18 cellular contexts compared by ENCODE assay signal in the genomic region with DNA sequence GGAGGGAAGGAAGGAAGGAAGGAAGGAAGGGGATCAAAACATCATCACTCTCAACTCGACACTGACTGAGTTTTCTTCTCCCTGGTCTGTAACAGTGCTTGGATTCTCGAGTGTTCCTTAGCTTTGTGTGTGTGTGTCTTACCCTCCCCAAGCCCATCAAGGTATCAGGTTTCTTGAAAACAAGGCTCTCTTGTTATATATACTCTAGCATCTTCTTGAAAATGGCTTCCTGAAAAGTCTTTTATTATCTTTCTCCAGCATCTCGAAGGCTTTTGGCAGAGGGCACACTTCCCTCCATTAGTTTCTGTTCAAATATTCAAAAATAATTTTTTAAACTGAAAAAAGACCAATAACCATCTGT. TPM values are rescaled to one million over a fixed set of nuclear protein-coding genes. Genes with fewer than 3 reads are reported as not detected.
A peak's percentile ranks its signal among the peaks of the same experiment; 100 is the strongest.
DNase-seq lines count a peak whose midpoint lies in the region; ATAC-seq and TF ChIP-seq lines count a peak whose summit lies in the region.
"Had no signal": no experiment of that assay in that cellular context is flagged by ENCODE, and none has a peak within 500 bp of the region (broad histone marks: within the 10 kb centered on the region; RNA-seq: fewer than 3 reads in every experiment).

No MANE protein-coding gene starts in this region.

- TF ChIP-seq RAD21 in IMR-90 (IDR thresholded peaks at IDR 0.05; ENCODE audit: low read length), result no peak

- TF ChIP-seq POLR2A in IMR-90 (IDR thresholded peaks at IDR 0.05; ENCODE audit: low read depth, low read length) (no peak; the same call in 1 of the 2 replicates), thyroid gland (IDR thresholded peaks at IDR 0.05) (no peak)

- H3K27me3 Mint-ChIP-seq in activated CD8-positive, alpha-beta T cell treated with anti-CD3 and anti-CD28 coated beads for 36 hours, result peaks cover 12% of the 10 kb centered on the region

- peaks cover 23% of the 10 kb centered on the region for H4K20me1 ChIP-seq in IMR-90 (ENCODE audit: insufficient read depth, low read length)

- no CpG with 5 or more reads among the region's 3 CpGs for WGBS in IMR-90 (ENCODE audit: extremely low coverage in 2 of 2, insufficient read length in 1 of 2), 2 experiments
- 12 to 20% methylated on average over 3 of the region's 3 CpGs for WGBS in thyroid gland, 2 donors

- H3K36me3 ChIP-seq in ACC112 (ENCODE audit: insufficient read depth, low read length) (peaks cover 5% of the 10 kb centered on the region; the same call in 1 of the 2 replicates), IMR-90 (ENCODE audit: control insufficient read depth, insufficient read depth, low read length) (peaks cover 20% of the 10 kb centered on the region), thyroid gland (no peaks in the 10 kb centered on the region)

- DNase-seq in IMR-90, result peak; percentile 57
- no peak for DNase-seq in activated CD8-positive, alpha-beta T cell treated with anti-CD3 and anti-CD28 coated beads for 36 hours
- peak; percentile 48 to 70 for DNase-seq in foreskin fibroblast
- no peak for DNase-seq in germinal center (ENCODE audit: low spot score)
- DNase-seq in NCI-H510A (lab: John Stamatoyannopoulos, UW), result no peak
- DNase-seq in thyroid gland, result no peak
- DNase-seq: activated CD8-positive, alpha-beta memory T cell treated with anti-CD3 and anti-CD28 coated beads for 24 hours; activated gamma-delta T cell; body of pancreas; effector memory CD4-positive, alpha-beta T cell; left cardiac atrium; NCI-H1048; NCI-H446; T1000 had no signal

- peak overlapping the region; percentile 72; the same call in 1 of the 2 replicates for H2BK20ac ChIP-seq in IMR-90 (ENCODE audit: low read depth, low read length)

- peak overlapping the region; percentile 70; the same call in 1 of the 2 replicates for H4K91ac ChIP-seq in IMR-90 (ENCODE audit: insufficient read depth, low read depth, low read length)

- no peak overlapping the region; the same call in 1 of the 2 replicates for H3K14ac ChIP-seq in IMR-90 (replicated peaks; ENCODE audit: low read depth, low read length)

- H3K79me1 ChIP-seq in IMR-90 (ENCODE audit: low read depth in 1 of 2, low read length in 2 of 2), result peaks cover 0 to 11% of the 10 kb centered on the region in 2 experiments; a peak in 2 of 4 replicates

- no peak overlapping the region for H3K23ac ChIP-seq in IMR-90 (ENCODE audit: low read depth, low read length)

- H3K9me3 ChIP-seq in IMR-90 (ENCODE audit: control insufficient read depth, insufficient read depth, low read length) (no peaks in the 10 kb centered on the region), thyroid gland (no peaks in the 10 kb centered on the region)
- H3K9me3 ChIP-seq: body of pancreas, right atrium auricular region, tibial nerve had no signal

- no peak overlapping the region for H2AK9ac ChIP-seq in IMR-90 (replicated peaks; ENCODE audit: low read depth, low read length, poor library complexity)

- H2AFZ ChIP-seq in ACC112 (ENCODE audit: low read length, unreplicated experiment), result no peak overlapping the region
- no peak overlapping the region for H2AFZ ChIP-seq in IMR-90 (replicated peaks; ENCODE audit: low read length, poor library complexity)

- peak overlapping the region; percentile 72; the same call in 1 of the 2 replicates for H3K4ac ChIP-seq in IMR-90 (ENCODE audit: low read depth, low read length)

- H3K56ac ChIP-seq in IMR-90 (ENCODE audit: extremely low read depth, insufficient read depth, low read length), result no peak overlapping the region

- no peaks in the 10 kb centered on the region for H3K9me3 Mint-ChIP-seq in activated CD8-positive, alpha-beta T cell treated with anti-CD3 and anti-CD28 coated beads for 36 hours

- no peak for TF ChIP-seq CTCF in IMR-90 (conservative IDR thresholded peaks at IDR 0.05; ENCODE audit: low read depth, low read length)
- peak; percentile 14 for TF ChIP-seq CTCF in activated CD8-positive, alpha-beta T cell treated with anti-CD3 and anti-CD28 coated beads for 36 hours (IDR thresholded peaks at IDR 0.05)
- no peak for TF ChIP-seq CTCF in foreskin fibroblast (IDR thresholded peaks at IDR 0.05; ENCODE audit: low read depth, low read length)
- no peak for TF ChIP-seq CTCF in thyroid gland (IDR thresholded peaks at IDR 0.05)

- no peaks in the 10 kb centered on the region for H3K79me2 ChIP-seq in ACC112 (ENCODE audit: control insufficient read depth, insufficient read depth, low read length, unreplicated experiment)

- H3K18ac ChIP-seq in IMR-90 (ENCODE audit: low read depth, low read length), result no peak overlapping the region

- peak overlapping the region; percentile 85 for H3K27ac ChIP-seq in ACC112 (ENCODE audit: low read depth, low read length)
- peak overlapping the region; percentile 31; the same call in 1 of the 2 replicates for H3K27ac ChIP-seq in IMR-90 (ENCODE audit: insufficient read depth, low read length)
- no peak overlapping the region for H3K27ac ChIP-seq in thyroid gland
- H3K27ac ChIP-seq: body of pancreas, right atrium auricular region had no signal

- H2BK120ac ChIP-seq in IMR-90 (ENCODE audit: low read depth, low read length), result peak overlapping the region; percentile 90

- in situ Hi-C loops in IMR-90 (cut with MboI; ENCODE audit: low sequenced_read_pairs), result no loop called here

- intact Hi-C loops in IMR-90 (cut with micrococcal nuclease) (no loop called here), thyroid gland (cut with DNase I) (loop anchor here (5.0 kb wide), 1 partner anchor 142 kb away; no protein-coding TSS in a partner anchor)
- intact Hi-C loops in activated CD8-positive, alpha-beta T cell treated with anti-CD3 and anti-CD28 coated beads for 36 hours (cut with micrococcal nuclease), result loop anchor here (10.0 kb wide), 1 partner anchor 144 kb away; no protein-coding TSS in a partner anchor

- peak overlapping the region; percentile 75 for H2BK5ac ChIP-seq in IMR-90 (ENCODE audit: low read depth, low read length, poor library complexity, severe bottlenecking)

- H2AK5ac ChIP-seq in IMR-90 (ENCODE audit: low read depth, low read length), result no peak overlapping the region

- H3K4me3 Mint-ChIP-seq in activated CD8-positive, alpha-beta T cell treated with anti-CD3 and anti-CD28 coated beads for 36 hours, result no peak overlapping the region

- dilution Hi-C loops in IMR-90 (cut with HindIII; ENCODE audit: low sequenced_read_pairs, unreplicated experiment), result no loop called here

- ATAC-seq in IMR-90 (ENCODE audit: low read depth) (peak; percentile 1; the same call in 1 of the 2 replicates), GM19351 (IDR thresholded peaks at IDR 0.05; ENCODE audit: unreplicated experiment) (no peak)
- no peak for ATAC-seq in activated CD8-positive, alpha-beta T cell treated with anti-CD3 and anti-CD28 coated beads for 36 hours
- ATAC-seq: body of pancreas, left cardiac atrium had no signal

- H3K27me3 ChIP-seq in ACC112 (ENCODE audit: insufficient read depth, low read length), result no peaks in the 10 kb centered on the region
- H3K27me3 ChIP-seq in IMR-90 (ENCODE audit: control insufficient read depth, insufficient read depth, low read length), result no peaks in the 10 kb centered on the region
- no peaks in the 10 kb centered on the region for H3K27me3 ChIP-seq in thyroid gland
- H3K27me3 ChIP-seq: body of pancreas, right atrium auricular region, tibial nerve had no signal

- CTCF ChIA-PET in IMR-90 (lab: Yijun Ruan, JAX), result interaction anchor here (0.8 to 2.1 kb wide), 2 partner anchors 52 to 142 kb away, joined by 3 to 8 read pairs; no protein-coding TSS in a partner anchor
- CTCF ChIA-PET in activated CD8-positive, alpha-beta T cell treated with anti-CD3 and anti-CD28 coated beads for 36 hours (lab: Charles Lee), result interaction anchor here (0.7 to 14.0 kb wide), 8 partner anchors 25 to 182 kb away, joined by 3 to 280 read pairs (median 6); a partner anchor contains a TSS

- H4K5ac ChIP-seq in IMR-90 (ENCODE audit: low read depth, low read length), result peak overlapping the region; percentile 59; the same call in 1 of the 2 replicates

- peaks cover 41% of the 10 kb centered on the region for H3K4me1 Mint-ChIP-seq in activated CD8-positive, alpha-beta T cell treated with anti-CD3 and anti-CD28 coated beads for 36 hours (ENCODE audit: low read depth)

- H4K8ac ChIP-seq in IMR-90 (ENCODE audit: low read depth in 2 of 2, low read length in 2 of 2), result peak overlapping the region; percentile 43 to 47; a peak in 2 of 4 replicates

- H3K36me3 Mint-ChIP-seq in activated CD8-positive, alpha-beta T cell treated with anti-CD3 and anti-CD28 coated beads for 36 hours (ENCODE audit: low read depth), result no peaks in the 10 kb centered on the region

- H3K9me1 ChIP-seq in IMR-90 (ENCODE audit: insufficient read depth, low read length), result peaks cover 5% of the 10 kb centered on the region; the same call in 1 of the 2 replicates

- H3K27ac Mint-ChIP-seq in activated CD8-positive, alpha-beta T cell treated with anti-CD3 and anti-CD28 coated beads for 36 hours, result peak overlapping the region; percentile 61

- H3K9ac ChIP-seq in IMR-90 (ENCODE audit: low read depth, low read length), result no peak overlapping the region

- H3K4me3 ChIP-seq in ACC112 (ENCODE audit: low read depth, low read length) (no peak overlapping the region), IMR-90 (ENCODE audit: insufficient read depth, low read depth, low read length) (no peak overlapping the region), foreskin fibroblast (ENCODE audit: low read depth in 1 of 2, low read length in 2 of 2) (no peak overlapping the region), thyroid gland (replicated peaks in 1 of 3) (no peak overlapping the region)
- H3K4me3 ChIP-seq: body of pancreas, right atrium auricular region, tibial nerve had no signal

- H2BK15ac ChIP-seq in IMR-90 (ENCODE audit: low read depth, low read length), result peak overlapping the region; percentile 87

- POLR2A ChIA-PET in IMR-90 (lab: Charles Lee; ENCODE audit: unreplicated experiment), result interaction anchor here (1.0 to 1.8 kb wide), 2 partner anchors 46 to 55 kb away, joined by 4 to 5 read pairs; a partner anchor contains a TSS
- POLR2A ChIA-PET in activated CD8-positive, alpha-beta T cell treated with anti-CD3 and anti-CD28 coated beads for 36 hours (lab: Charles Lee), result interaction anchor here (1.2 kb wide), 1 partner anchor 15 kb away, joined by 3 read pairs; no protein-coding TSS in a partner anchor

- H3K4me1 ChIP-seq in ACC112 (ENCODE audit: control insufficient read depth, insufficient read depth, low read length, unreplicated experiment), result peaks cover 17% of the 10 kb centered on the region
- peaks cover 14% of the 10 kb centered on the region; the same call in 1 of the 2 replicates for H3K4me1 ChIP-seq in IMR-90 (ENCODE audit: control insufficient read depth, insufficient read depth, low read length)
- peaks cover 0 to 14% of the 10 kb centered on the region in 2 donors for H3K4me1 ChIP-seq in thyroid gland

- no TSS peak for BruUV-seq in IMR-90 (replicated peaks; lab: Mats Ljungman, UMichigan)

- H3K4me2 ChIP-seq in IMR-90 (ENCODE audit: low read depth, low read length), result no peak overlapping the region

RNA-seq across cellular contexts. Expression of a gene that starts 13.4 kb away (rescaled TPM):
- 1,441 and 1,485 TPM in 2 replicates for total RNA-seq in IMR-90 (2012; rRNA removed)
- polyA plus RNA-seq in IMR-90 (2012; rRNA removed), result 2,783 and 2,870 TPM in 2 replicates
- 1,325 and 1,597 TPM in 2 replicates for polyA plus RNA-seq in IMR-90 (2012; cell fraction: cytosol; rRNA removed)
- 924 and 1,074 TPM in 2 replicates for polyA plus RNA-seq in IMR-90 (2012; cell fraction: nucleus; rRNA removed; ENCODE audit: low replicate concordance)
- 1 to 10 TPM; 1.2 to 1.3 TPM for total RNA-seq in activated CD8-positive, alpha-beta T cell treated with anti-CD3 and anti-CD28 coated beads for 36 hours
- 10 to 100 TPM in 1 of 4 donors, 1 to 10 TPM in 3; 4.7 to 18.6 (median 7.6) TPM for total RNA-seq in thyroid gland

RNA-seq across cellular contexts. Expression of a gene that starts 14.0 kb away (rescaled TPM):
- total RNA-seq in IMR-90 (2012; rRNA removed) (233 and 295 TPM in 2 replicates), thyroid gland (10 to 100 TPM; 29.0 to 59.6 (median 41.3) TPM)
- polyA plus RNA-seq in IMR-90 (2012; rRNA removed), result 178 and 187 TPM in 2 replicates
- 282 and 325 TPM in 2 replicates for polyA plus RNA-seq in IMR-90 (2012; cell fraction: cytosol; rRNA removed)
- polyA plus RNA-seq in IMR-90 (2012; cell fraction: nucleus; rRNA removed; ENCODE audit: low replicate concordance), result 110 and 121 TPM in 2 replicates
- 10 to 100 TPM; 35.6 to 39.5 TPM for total RNA-seq in activated CD8-positive, alpha-beta T cell treated with anti-CD3 and anti-CD28 coated beads for 36 hours

RNA-seq across cellular contexts. Expression of a gene that starts 25.1 kb away (rescaled TPM):
- total RNA-seq in IMR-90 (2012; rRNA removed) (0.18 and 0.28 TPM in 2 replicates), thyroid gland (1 to 10 TPM in 2 of 4 donors, not detected in 2; 1.3 to 2.3 TPM)
- 0.50 and 0.59 TPM in 2 replicates for polyA plus RNA-seq in IMR-90 (2012; rRNA removed)
- polyA plus RNA-seq in IMR-90 (2012; cell fraction: cytosol; rRNA removed), result 0.64 and 0.82 TPM in 2 replicates
- polyA plus RNA-seq in IMR-90 (2012; cell fraction: nucleus; rRNA removed; ENCODE audit: low replicate concordance), result 0.36 and 0.83 TPM in 2 replicates
- not detected for total RNA-seq in activated CD8-positive, alpha-beta T cell treated with anti-CD3 and anti-CD28 coated beads for 36 hours
- total RNA-seq: left cardiac atrium, right atrium auricular region had no signal

RNA-seq across cellular contexts. Expression of a gene that starts 39.8 kb away (rescaled TPM):
- total RNA-seq in IMR-90 (2012; rRNA removed) (not detected in 2 replicates), thyroid gland (1 to 10 TPM in 1 of 4 donors, under 1 TPM in 1, not detected in 2; 0.29 to 1.4 TPM)
- polyA plus RNA-seq in IMR-90 (2012; rRNA removed), result 0.03 and 0.05 TPM in 2 replicates
- polyA plus RNA-seq in IMR-90 (2012; cell fraction: cytosol; rRNA removed), result 0.02 and 0.04 TPM in 2 replicates
- polyA plus RNA-seq in IMR-90 (2012; cell fraction: nucleus; rRNA removed; ENCODE audit: low replicate concordance), result 0.25 and 0.53 TPM in 2 replicates
- total RNA-seq in activated CD8-positive, alpha-beta T cell treated with anti-CD3 and anti-CD28 coated beads for 36 hours, result not detected
- total RNA-seq: left cardiac atrium, right atrium auricular region, tibial nerve had no signal

RNA-seq across cellular contexts. Expression of a gene that starts 55.0 kb away (rescaled TPM):
- total RNA-seq in IMR-90 (2012; rRNA removed), result 3.9 and 4.4 TPM in 2 replicates
- 4.7 and 5.9 TPM in 2 replicates for polyA plus RNA-seq in IMR-90 (2012; rRNA removed)
- 2.7 and 2.9 TPM in 2 replicates for polyA plus RNA-seq in IMR-90 (2012; cell fraction: cytosol; rRNA removed)
- 10.6 and 11.6 TPM in 2 replicates for polyA plus RNA-seq in IMR-90 (2012; cell fraction: nucleus; rRNA removed; ENCODE audit: low replicate concordance)
- 10 to 100 TPM; 40.1 to 42.3 TPM for total RNA-seq in activated CD8-positive, alpha-beta T cell treated with anti-CD3 and anti-CD28 coated beads for 36 hours
- 10 to 100 TPM; 19.6 to 36.4 (median 28.5) TPM for total RNA-seq in thyroid gland

Comparison
In these comparisons a context has a peak if more than half of its experiments do, and no peak if none do; other contexts are left out.
1. H3K27ac ChIP-seq: peak in ACC112 (single experiment) and IMR-90 (single experiment); none in thyroid gland (0 of 3).
2. DNase-seq: peak in IMR-90 (single experiment) and foreskin fibroblast (2 of 2); none in activated CD8-positive, alpha-beta T cell treated with anti-CD3 and anti-CD28 coated beads for 36 hours (single experiment), germinal center (single experiment), NCI-H510A (single experiment) and thyroid gland (0 of 2).
3. RNA of a gene that starts 13.4 kb away (total RNA-seq): 1,441 to 1,485 TPM in IMR-90; 4.7 to 18.6 TPM in thyroid gland and 1.2 to 1.3 TPM in activated CD8-positive, alpha-beta T cell treated with anti-CD3 and anti-CD28 coated beads for 36 hours; every median in the first group is over 10 times any median in the second.